ENCODE assay signal across 9 cellular contexts in the genomic region with DNA sequence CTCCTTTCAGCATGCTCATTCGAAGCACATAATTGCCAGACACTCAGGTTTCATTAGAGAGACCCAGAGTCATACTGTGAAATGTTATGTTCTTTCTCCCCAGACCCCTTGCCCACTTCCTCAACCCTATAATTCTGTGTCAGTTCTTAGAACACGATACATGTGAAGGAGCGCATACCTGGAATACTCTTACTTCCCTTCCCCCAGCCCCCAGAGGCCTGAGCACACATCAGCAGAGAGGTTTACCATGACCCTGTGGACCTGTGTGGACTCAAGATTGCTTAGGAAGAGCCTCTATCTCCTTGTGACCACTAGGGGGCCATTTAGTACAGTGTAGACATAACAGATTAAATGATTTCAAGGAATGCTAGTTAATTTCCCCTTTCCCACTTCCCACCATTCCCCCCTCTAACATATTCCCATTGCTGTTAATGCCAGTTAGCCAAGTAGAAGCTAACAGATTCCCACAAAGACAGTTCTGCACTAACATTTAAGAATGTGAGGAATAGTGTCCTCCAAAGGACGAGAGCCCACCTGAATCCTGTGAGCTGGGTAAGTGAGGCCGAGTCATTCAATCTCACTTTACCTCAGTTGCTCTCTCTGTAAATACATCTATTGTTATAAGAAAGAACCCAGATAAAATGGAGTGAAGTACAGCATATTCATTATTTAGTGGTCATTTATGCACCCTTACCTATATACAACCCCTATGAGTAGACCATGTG.
DNase-seq lines count a peak whose midpoint lies in the region; ATAC-seq, FAIRE-seq and TF ChIP-seq lines count a peak whose summit lies in the region.
"Had no signal": no experiment of that assay in that cellular context is flagged by ENCODE, and none has a peak within 500 bp of the region (broad histone marks: within the 10 kb centered on the region; RNA-seq: fewer than 3 reads in every experiment).

No MANE protein-coding gene starts in this region.

- H3K36me3 ChIP-seq in astrocyte (ENCODE audit: insufficient read depth, low read length) (no peaks in the 10 kb centered on the region), iPS DF 6.9 (ENCODE audit: control insufficient read depth, insufficient read depth, low read length) (no peaks in the 10 kb centered on the region; the same call in 1 of the 2 replicates), thoracic aorta (no peaks in the 10 kb centered on the region)

- no peaks in the 10 kb centered on the region for H3K27me3 ChIP-seq in astrocyte (ENCODE audit: insufficient read depth, low read length)
- H3K27me3 ChIP-seq in iPS DF 6.9 (ENCODE audit: control insufficient read depth, insufficient read depth, low read length) = no peaks in the 10 kb centered on the region
- H3K27me3 ChIP-seq in thoracic aorta (replicated peaks; ENCODE audit: insufficient read depth) = no peaks in the 10 kb centered on the region

- in situ Hi-C loops in ACHN (cut with HindIII; ENCODE audit: low pct_ligation_motif_present, low pct_unique_long_range_greater_than_20kb, low sequenced_read_pairs) (no loop called here), GM13976 (cut with MboI; ENCODE audit: low sequenced_read_pairs, unreplicated experiment) (no loop called here)

- H3K4me2 ChIP-seq in astrocyte (ENCODE audit: low read length) = no peak overlapping the region

- H3K4me3 Mint-ChIP-seq in astrocyte (ENCODE audit: unreplicated experiment) = no peak overlapping the region

- H3K4me1 ChIP-seq in astrocyte (ENCODE audit: insufficient read depth, low read length) (no peaks in the 10 kb centered on the region), iPS DF 6.9 (ENCODE audit: control insufficient read depth, insufficient read depth, low read length) (no peaks in the 10 kb centered on the region), thoracic aorta (ENCODE audit: control insufficient read depth in 1 of 2, low read depth in 2 of 2) (no peaks in the 10 kb centered on the region)

- H3K9me3 Mint-ChIP-seq in astrocyte (ENCODE audit: unreplicated experiment) = no peaks in the 10 kb centered on the region

- H3K27ac ChIP-seq in astrocyte (ENCODE audit: low read depth, low read length) (no peak overlapping the region), iPS DF 6.9 (ENCODE audit: low read length) (no peak overlapping the region), thoracic aorta (no peak overlapping the region)
- H3K27ac ChIP-seq: epithelial cell of prostate had no signal

- H3K27me3 Mint-ChIP-seq in astrocyte (ENCODE audit: low read depth, unreplicated experiment) = no peaks in the 10 kb centered on the region

- H3K4me3 ChIP-seq in astrocyte (ENCODE audit: insufficient read depth, low read depth, low read length) (no peak overlapping the region), iPS DF 6.9 (ENCODE audit: low read length) (no peak overlapping the region), thoracic aorta (no peak overlapping the region)

- H3K9me3 ChIP-seq in astrocyte (ENCODE audit: insufficient read depth, low read depth, low read length) = no peaks in the 10 kb centered on the region
- no peaks in the 10 kb centered on the region for H3K9me3 ChIP-seq in iPS DF 6.9 (ENCODE audit: control insufficient read depth, insufficient read depth, low read length)
- H3K9me3 ChIP-seq in thoracic aorta = no peaks in the 10 kb centered on the region

- peak; percentile 64 for DNase-seq in ACHN
- peak; percentile 20 for DNase-seq in GM13976 (ENCODE audit: low spot score)
- DNase-seq in NCI-H146 treated with DMSO at 0.1 percent for 48 hours (lab: John Stamatoyannopoulos, UW; ENCODE audit: unreplicated experiment) = peak; percentile 55
- peak; percentile 43 for DNase-seq in astrocyte (ENCODE audit: low read depth)
- DNase-seq in iPS DF 6.9 (ENCODE audit: low read depth, low spot score) = peak; percentile 33
- no peak for DNase-seq in thoracic aorta (ENCODE audit: low spot score)
- no peak for DNase-seq in NCI-H187 treated with DMSO at 0.1 percent for 48 hours (lab: John Stamatoyannopoulos, UW)

- TF ChIP-seq CTCF in GM13976 (IDR thresholded peaks at IDR 0.05; ENCODE audit: borderline replicate concordance, control extremely low read depth, extremely low read depth, insufficient read depth, missing control alignments) (peak; percentile 46), astrocyte (IDR thresholded peaks at IDR 0.05; ENCODE audit: insufficient read depth, low read depth, low read length) (peak; percentile 83), thoracic aorta (IDR thresholded peaks at IDR 0.05) (peak; percentile 65)

- no CpG with 5 or more reads among the region's 5 CpGs for WGBS in iPS DF 6.9 (ENCODE audit: insufficient coverage, insufficient read length)

- H3K4me1 Mint-ChIP-seq in astrocyte (ENCODE audit: low read depth, unreplicated experiment) = peaks cover 5% of the 10 kb centered on the region

- no peaks in the 10 kb centered on the region for H4K20me1 ChIP-seq in astrocyte (ENCODE audit: insufficient read depth, low read length)

- H3K79me2 ChIP-seq in astrocyte (ENCODE audit: insufficient read depth, low read length) = no peaks in the 10 kb centered on the region

- FAIRE-seq in astrocyte (lab: Jason Lieb, UNC) = peak; percentile 55

- H2AFZ ChIP-seq in astrocyte (ENCODE audit: low read depth, low read length) = peak overlapping the region; percentile 9

- no peak overlapping the region for H3K27ac Mint-ChIP-seq in astrocyte (ENCODE audit: unreplicated experiment)

- ATAC-seq in HG02852 (IDR thresholded peaks at IDR 0.05; ENCODE audit: unreplicated experiment) (peak; percentile 90), thoracic aorta (ENCODE audit: insufficient number of reproducible peaks, low FRiP score, low read depth) (no peak)

- H3K9ac ChIP-seq in astrocyte (ENCODE audit: low read length) = no peak overlapping the region

- no peaks in the 10 kb centered on the region for H3K36me3 Mint-ChIP-seq in astrocyte (ENCODE audit: low read depth, unreplicated experiment)

Comparison
In these comparisons a context has a peak if more than half of its experiments do, and no peak if none do; other contexts are left out.
1. DNase-seq: peak in ACHN (single experiment), GM13976 (single experiment), NCI-H146 treated with DMSO at 0.1 percent for 48 hours (single experiment), astrocyte (single experiment) and iPS DF 6.9 (single experiment); none in thoracic aorta (single experiment) and NCI-H187 treated with DMSO at 0.1 percent for 48 hours (single experiment).
2. Peak in every context shown above with its lines, with median percentiles within 50 percentile points of each other: CTCF ChIP-seq.